Comparison of ENCODE assay signal across 10 cellular contexts in genomic region chr5:78747703-78748359, GRCh38.
A peak's percentile ranks its signal among the peaks of the same experiment; 100 is the strongest.
DNase-seq lines count a peak whose midpoint lies in the region; ATAC-seq and TF ChIP-seq lines count a peak whose summit lies in the region.
"Had no signal": no experiment of that assay in that cellular context is flagged by ENCODE, and none has a peak within 500 bp of the region (broad histone marks: within the 10 kb centered on the region; RNA-seq: fewer than 3 reads in every experiment).

No MANE protein-coding gene starts in this region.

- DNase-seq in HT1080 (ENCODE audit: low read depth) (peak; percentile 19), caudate nucleus (lab: John Stamatoyannopoulos, UW) (peak in 2 of 61 donors; percentile 1 to 8), kidney epithelial cell (ENCODE audit: low read depth) (peak; percentile 37), thoracic aorta (ENCODE audit: low spot score) (no peak), SKM-1 (lab: John Stamatoyannopoulos, UW; ENCODE audit: unreplicated experiment) (no peak), esophagus squamous epithelium (lab: John Stamatoyannopoulos, UW) (no peak)
- DNase-seq: activated CD4-positive, alpha-beta T cell treated with anti-CD3 and anti-CD28 coated beads, Interleukin-2, amount 10 ng/mL, durations not matched to agents 24 days and 14 days; stimulated activated CD4-positive, alpha-beta T cell treated with anti-CD3 and anti-CD28 coated beads, Interleukin-2, amount 100 ng/mL, for 24 hours had no signal

- no peaks in the 10 kb centered on the region for H3K36me3 ChIP-seq in kidney epithelial cell (ENCODE audit: control insufficient read depth, insufficient read depth, low read length)
- H3K36me3 ChIP-seq in thoracic aorta = no peaks in the 10 kb centered on the region
- no peaks in the 10 kb centered on the region for H3K36me3 ChIP-seq in esophagus squamous epithelium

- intact Hi-C loops in esophagus squamous epithelium (cut with DNase I) = no loop called here

- peak; percentile 99 for ATAC-seq in thoracic aorta (ENCODE audit: insufficient number of reproducible peaks, low FRiP score, low read depth)
- no peak for ATAC-seq in GM21390 (IDR thresholded peaks at IDR 0.05; ENCODE audit: unreplicated experiment)
- no peak for ATAC-seq in HG03520 (IDR thresholded peaks at IDR 0.05; ENCODE audit: unreplicated experiment)

- H3K9me3 ChIP-seq in thoracic aorta (no peaks in the 10 kb centered on the region), esophagus squamous epithelium (no peaks in the 10 kb centered on the region)

- H3K4me3 ChIP-seq in kidney epithelial cell (ENCODE audit: low read depth, low read length) (no peak overlapping the region), thoracic aorta (peak overlapping the region; percentile 0), esophagus squamous epithelium (no peak overlapping the region)

- H3K27me3 ChIP-seq in kidney epithelial cell (ENCODE audit: control insufficient read depth, insufficient read depth, low read length) (no peaks in the 10 kb centered on the region), thoracic aorta (replicated peaks; ENCODE audit: insufficient read depth) (no peaks in the 10 kb centered on the region), esophagus squamous epithelium (peaks cover 0 to 4% (median 0%) of the 10 kb centered on the region in 4 donors)

- peak overlapping the region; percentile 46 for H3K27ac ChIP-seq in caudate nucleus (ENCODE audit: low read depth, low read length)
- H3K27ac ChIP-seq in thoracic aorta = peak overlapping the region; percentile 79 to 89
- H3K27ac ChIP-seq in esophagus squamous epithelium = peak overlapping the region in 1 of 4 donors; percentile 57

- H3K4me1 ChIP-seq in thoracic aorta (ENCODE audit: control insufficient read depth in 1 of 2, low read depth in 2 of 2) (peaks cover 16 to 41% of the 10 kb centered on the region in 2 donors), esophagus squamous epithelium (no peaks in the 10 kb centered on the region)

- TF ChIP-seq CTCF in kidney epithelial cell (IDR thresholded peaks at IDR 0.05; ENCODE audit: insufficient read depth, low read length, poor library complexity, severe bottlenecking) (no peak), thoracic aorta (IDR thresholded peaks at IDR 0.05) (no peak), esophagus squamous epithelium (IDR thresholded peaks at IDR 0.05) (no peak)

- WGBS in esophagus squamous epithelium, 2 donors = 73 to 77% methylated on average over 7 of the region's 7 CpGs

- TF ChIP-seq POLR2A in esophagus squamous epithelium (IDR thresholded peaks at IDR 0.05) = no peak

Comparison
In these comparisons a context has a peak if more than half of its experiments do, and no peak if none do; other contexts are left out.
1. DNase-seq: peak in HT1080 (single experiment) and kidney epithelial cell (single experiment); none in thoracic aorta (single experiment), SKM-1 (single experiment) and esophagus squamous epithelium (single experiment).